Comparison of ENCODE assay signal across 8 cellular contexts in the genomic region with DNA sequence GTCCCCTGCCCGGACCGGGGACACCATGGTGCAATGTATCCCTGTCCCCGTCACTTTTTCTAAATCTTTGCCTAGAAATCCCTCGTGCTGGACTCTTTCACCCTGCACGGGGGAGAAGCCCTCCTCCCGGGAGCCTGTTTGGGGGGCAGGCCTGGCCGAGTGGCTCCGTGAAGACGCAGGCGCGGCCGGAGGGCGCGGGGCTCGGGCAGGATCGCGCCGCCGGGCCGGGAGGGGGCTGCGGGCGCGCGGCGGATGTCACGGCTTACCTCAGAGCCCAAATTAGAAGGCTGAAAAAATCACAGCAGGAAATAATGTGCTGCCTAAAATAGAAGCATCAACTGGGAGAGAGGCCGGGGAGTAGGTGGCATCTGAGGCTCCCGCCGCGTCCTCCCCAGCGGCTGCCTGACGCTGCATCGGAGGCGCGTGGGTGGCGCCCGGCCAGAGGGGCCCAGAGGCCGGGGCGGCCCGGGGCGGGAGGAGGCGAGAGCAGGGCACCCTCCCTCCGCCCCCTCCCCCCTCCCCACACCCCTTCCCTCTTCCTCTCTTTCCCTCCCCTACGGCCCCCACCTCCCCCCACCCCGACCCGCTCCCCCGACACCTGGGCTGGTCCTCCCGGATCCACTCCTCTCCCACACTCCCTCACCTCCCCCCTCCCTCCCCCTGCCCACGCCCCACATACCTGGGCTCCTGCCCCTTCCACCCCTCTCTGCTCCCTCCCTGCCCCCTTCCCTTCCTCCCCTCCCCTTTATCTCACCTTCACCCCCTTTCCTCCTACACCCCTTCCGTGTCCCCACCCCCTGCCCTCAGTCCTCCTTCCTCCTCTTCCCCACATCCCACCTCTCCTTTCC. TPM values are rescaled to one million over a fixed set of nuclear protein-coding genes. Genes with fewer than 3 reads are reported as not detected.
DNase-seq lines count a peak whose midpoint lies in the region; ATAC-seq and TF ChIP-seq lines count a peak whose summit lies in the region.

No MANE protein-coding gene starts in this region.

- H3K36me3 Mint-ChIP-seq in CD4-positive, CD25-positive, alpha-beta regulatory T cell: no peaks in the 10 kb centered on the region
- no peaks in the 10 kb centered on the region for H3K36me3 Mint-ChIP-seq in progenitor cell of endocrine pancreas (ENCODE audit: insufficient read depth)

- peak overlapping the region in 1 of 4 donors; percentile 77 for H3K4me3 Mint-ChIP-seq in CD4-positive, CD25-positive, alpha-beta regulatory T cell
- peak overlapping the region; percentile 65 for H3K4me3 Mint-ChIP-seq in progenitor cell of endocrine pancreas (ENCODE audit: low read depth)

- H3K27ac Mint-ChIP-seq in CD4-positive, CD25-positive, alpha-beta regulatory T cell: no peak overlapping the region
- H3K27ac Mint-ChIP-seq in progenitor cell of endocrine pancreas: no peak overlapping the region

- no peak for TF ChIP-seq CTCF in progenitor cell of endocrine pancreas (IDR thresholded peaks at IDR 0.05; ENCODE audit: unreplicated experiment)

- H3K27me3 ChIP-seq in CD4-positive, CD25-positive, alpha-beta regulatory T cell (ENCODE audit: control insufficient read depth, insufficient read depth, low read length): no peaks in the 10 kb centered on the region
- H3K27me3 ChIP-seq in adipocyte (replicated peaks; ENCODE audit: control insufficient read depth, insufficient read depth, low read length): no peaks in the 10 kb centered on the region

- peak; percentile 51 to 69 for ATAC-seq in CD4-positive, CD25-positive, alpha-beta regulatory T cell (ENCODE audit: low read depth in 2 of 2)
- ATAC-seq in left cardiac atrium: peak; percentile 84 to 92
- ATAC-seq in GM19351 (IDR thresholded peaks at IDR 0.05; ENCODE audit: unreplicated experiment): no peak
- ATAC-seq in GM18868 (IDR thresholded peaks at IDR 0.05; ENCODE audit: unreplicated experiment): no peak

- intact Hi-C loops in left cardiac atrium (cut with DNase I): no loop called here

- H3K4me3 ChIP-seq in CD4-positive, CD25-positive, alpha-beta regulatory T cell (ENCODE audit: low read depth, low read length): no peak overlapping the region
- H3K4me3 ChIP-seq in adipocyte (ENCODE audit: low read length): peak overlapping the region; percentile 78

- DNase-seq in CD4-positive, CD25-positive, alpha-beta regulatory T cell: peak in 2 of 3 donors; percentile 41 to 56
- DNase-seq in NCI-H1105 (lab: John Stamatoyannopoulos, UW) (peak; percentile 17), adipocyte (ENCODE audit: low read depth) (peak; percentile 78), left cardiac atrium (peak; percentile 80), progenitor cell of endocrine pancreas (ENCODE audit: low spot score, unreplicated experiment) (no peak), GM19238 (ENCODE audit: insufficient read length, low spot score) (no peak)

- no peaks in the 10 kb centered on the region for H3K36me3 ChIP-seq in CD4-positive, CD25-positive, alpha-beta regulatory T cell (ENCODE audit: control insufficient read depth, insufficient read depth, low read length)
- no peaks in the 10 kb centered on the region for H3K36me3 ChIP-seq in adipocyte (ENCODE audit: control insufficient read depth, insufficient read depth, low read length, severe bottlenecking)

- no peak overlapping the region for H3K27ac ChIP-seq in CD4-positive, CD25-positive, alpha-beta regulatory T cell (ENCODE audit: insufficient read depth, low read length, poor library complexity, severe bottlenecking)

- peaks cover 5 to 22% (median 12%) of the 10 kb centered on the region in 4 donors for H3K4me1 Mint-ChIP-seq in CD4-positive, CD25-positive, alpha-beta regulatory T cell
- H3K4me1 Mint-ChIP-seq in progenitor cell of endocrine pancreas (ENCODE audit: low read depth): peaks cover 4% of the 10 kb centered on the region

- peaks cover 0 to 3% (median 0%) of the 10 kb centered on the region in 7 donors for H3K9me3 Mint-ChIP-seq in CD4-positive, CD25-positive, alpha-beta regulatory T cell
- H3K9me3 Mint-ChIP-seq in progenitor cell of endocrine pancreas (ENCODE audit: low read depth): no peaks in the 10 kb centered on the region

- peaks cover 19% of the 10 kb centered on the region for H3K27me3 Mint-ChIP-seq in CD4-positive, CD25-positive, alpha-beta regulatory T cell
- peaks cover 38% of the 10 kb centered on the region for H3K27me3 Mint-ChIP-seq in progenitor cell of endocrine pancreas

- H3K4me1 ChIP-seq in CD4-positive, CD25-positive, alpha-beta regulatory T cell (ENCODE audit: control insufficient read depth, insufficient read depth, low read length, poor library complexity, severe bottlenecking): peaks cover 13% of the 10 kb centered on the region
- H3K4me1 ChIP-seq in adipocyte (ENCODE audit: control insufficient read depth, insufficient read depth, low read length): peaks cover 4% of the 10 kb centered on the region

- no peaks in the 10 kb centered on the region for H3K9me3 ChIP-seq in CD4-positive, CD25-positive, alpha-beta regulatory T cell (ENCODE audit: control insufficient read depth in 2 of 2, low read length in 2 of 2)
- H3K9me3 ChIP-seq in adipocyte (ENCODE audit: control insufficient read depth, low read length): no peaks in the 10 kb centered on the region

- peak overlapping the region; percentile 80 for H3K9ac ChIP-seq in adipocyte (ENCODE audit: low read length)

RNA-seq across cellular contexts. Expression of a gene that starts 51.9 kb away (rescaled TPM):
- total RNA-seq in CD4-positive, CD25-positive, alpha-beta regulatory T cell: 20.8 TPM
- polyA plus RNA-seq in CD4-positive, CD25-positive, alpha-beta regulatory T cell: 10 to 100 TPM; 25.2 to 28.3 (median 26.7) TPM
- 10 to 100 TPM; 16.5 to 20.7 TPM for total RNA-seq in left cardiac atrium
- 19.5 and 22.1 TPM in 2 replicates for total RNA-seq in progenitor cell of endocrine pancreas

RNA-seq across cellular contexts. Expression of a gene that starts 52.1 kb away (rescaled TPM):
- 51.4 TPM for total RNA-seq in CD4-positive, CD25-positive, alpha-beta regulatory T cell
- 10 to 100 TPM; 18.3 to 23.9 (median 20.9) TPM for polyA plus RNA-seq in CD4-positive, CD25-positive, alpha-beta regulatory T cell
- total RNA-seq in left cardiac atrium: 10 to 100 TPM; 22.6 to 23.6 TPM
- total RNA-seq in progenitor cell of endocrine pancreas: 47.6 and 48.1 TPM in 2 replicates

RNA-seq across cellular contexts. Expression of a gene that starts 56.0 kb away (rescaled TPM):
- 27.6 TPM for total RNA-seq in CD4-positive, CD25-positive, alpha-beta regulatory T cell
- 100 to 1,000 TPM; 196 to 255 (median 249) TPM for polyA plus RNA-seq in CD4-positive, CD25-positive, alpha-beta regulatory T cell
- total RNA-seq in left cardiac atrium (100 to 1,000 TPM; 198 to 226 TPM), progenitor cell of endocrine pancreas (59.7 and 63.3 TPM in 2 replicates)

Comparison
In these comparisons a context has a peak if more than half of its experiments do, and no peak if none do; other contexts are left out.
1. ATAC-seq: peak in CD4-positive, CD25-positive, alpha-beta regulatory T cell (2 of 2) and left cardiac atrium (2 of 2); none in GM19351 (single experiment) and GM18868 (single experiment).
2. DNase-seq: peak in CD4-positive, CD25-positive, alpha-beta regulatory T cell (2 of 3), NCI-H1105 (single experiment), adipocyte (single experiment) and left cardiac atrium (single experiment); none in progenitor cell of endocrine pancreas (single experiment) and GM19238 (single experiment).